In genomic region chr1:1752671-1753606, GRCh38 we compare ENCODE assay signal across 2 cellular contexts.
TF ChIP-seq lines count a peak whose summit lies in the region.

No MANE protein-coding gene starts in this region.

TF ChIP-seq in HEK293, 187 proteins besides CTCF, POLR2A, EP300 and RAD21:
- TF ChIP-seq ZBTB21 (tag by site-specific recombination; IDR thresholded peaks at IDR 0.05) (no peak), SCRT1 (tag by site-specific recombination; IDR thresholded peaks at IDR 0.05; ENCODE audit: borderline replicate concordance) (no peak), BCL11A (tag by site-specific recombination; IDR thresholded peaks at IDR 0.05; ENCODE audit: low read depth) (no peak), GLIS2 (tag by site-specific recombination; IDR thresholded peaks at IDR 0.05) (peak; percentile 18; the same call in 1 of the 2 replicates), SP2 (tag by site-specific recombination; IDR thresholded peaks at IDR 0.05) (peak; percentile 25)

TF ChIP-seq in K562, 482 proteins besides CTCF, POLR2A, EP300 and RAD21:
- no peak for TF ChIP-seq HDAC3 (IDR thresholded peaks at IDR 0.05; ENCODE audit: borderline replicate concordance, partially characterized antibody)
- no peak for TF ChIP-seq OTX1 (CRISPR knock-in tag; IDR thresholded peaks at IDR 0.05)
- TF ChIP-seq ILF3 (IDR thresholded peaks at IDR 0.05; ENCODE audit: borderline replicate concordance), result no peak
- no peak for TF ChIP-seq KDM2B (CRISPR knock-in tag; IDR thresholded peaks at IDR 0.05)
- TF ChIP-seq ZNF551 (CRISPR knock-in tag; IDR thresholded peaks at IDR 0.05), result no peak
- 0 out of 2 replicates have a peak, but pooled peaks have one; percentile 32 for TF ChIP-seq RBFOX2 (IDR thresholded peaks at IDR 0.05; ENCODE audit: low read depth, low read length)
- TF ChIP-seq POLR2G (IDR thresholded peaks at IDR 0.05; ENCODE audit: low read depth, low read length), result peak; percentile 62; the same call in 1 of the 2 replicates
- 0 out of 2 replicates have a peak, but pooled peaks have one; percentile 34 for TF ChIP-seq POLR2AphosphoS2 (IDR thresholded peaks at IDR 0.05; ENCODE audit: low read length)
- no peak for TF ChIP-seq ZNF717 (CRISPR knock-in tag; IDR thresholded peaks at IDR 0.05)
- no peak for TF ChIP-seq RNF2 (IDR thresholded peaks at IDR 0.05)
- TF ChIP-seq PCBP2 (IDR thresholded peaks at IDR 0.05; ENCODE audit: low read depth, low read length, poor library complexity, severe bottlenecking), result no peak
- no peak for TF ChIP-seq ZNF830 (CRISPR knock-in tag; IDR thresholded peaks at IDR 0.05)
- TF ChIP-seq BCL6 (CRISPR knock-in tag; IDR thresholded peaks at IDR 0.05), result no peak
- no peak for TF ChIP-seq DLX4 (CRISPR knock-in tag; IDR thresholded peaks at IDR 0.05)
- no peak for TF ChIP-seq BCLAF1 (IDR thresholded peaks at IDR 0.05; ENCODE audit: borderline replicate concordance in 1 of 2, control insufficient read depth in 1 of 2, low read depth in 2 of 2, low read length in 1 of 2)
- no peak for TF ChIP-seq ZNF778 (CRISPR knock-in tag; IDR thresholded peaks at IDR 0.05)
- TF ChIP-seq TFAP4 (CRISPR knock-in tag; IDR thresholded peaks at IDR 0.05; ENCODE audit: borderline replicate concordance), result 0 out of 2 replicates have a peak, but pooled peaks have one; percentile 15
- no peak for TF ChIP-seq HCFC1 (IDR thresholded peaks at IDR 0.05; ENCODE audit: low read depth, low read length)
- TF ChIP-seq SMAD2 (IDR thresholded peaks at IDR 0.05; ENCODE audit: low read depth, low read length), result no peak
